Comparison of ENCODE assay signal across 24 cellular contexts in the genomic region with DNA sequence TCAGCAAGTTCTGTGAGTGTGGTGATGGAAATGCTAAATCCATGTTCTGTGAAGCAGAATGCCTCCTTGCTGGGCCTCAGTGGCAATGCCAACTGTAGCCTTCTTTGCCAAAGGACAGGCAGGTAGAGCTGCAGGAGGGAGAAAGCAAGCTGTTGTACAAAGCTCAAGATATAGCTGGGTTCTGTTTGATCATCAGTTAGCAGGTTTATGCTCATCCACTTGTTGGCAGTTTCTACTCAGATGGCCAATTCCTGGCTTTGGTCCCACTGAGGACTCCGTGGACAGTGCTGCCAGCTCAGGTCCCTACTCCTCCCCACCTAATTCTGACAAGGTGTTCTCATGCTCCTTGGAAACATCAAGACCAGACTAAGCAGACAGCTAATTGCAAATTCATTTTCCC.
DNase-seq lines count a peak whose midpoint lies in the region; FAIRE-seq lines count a peak whose summit lies in the region.
"Had no signal": no experiment of that assay in that cellular context is flagged by ENCODE, and none has a peak within 500 bp of the region (broad histone marks: within the 10 kb centered on the region; RNA-seq: fewer than 3 reads in every experiment).

No MANE protein-coding gene starts in this region.

- H3K27ac Mint-ChIP-seq in activated T-cell treated with anti-CD3 and anti-CD28 coated beads, Interleukin-2, amount 50 U/mL, for 24 hours: no peak overlapping the region
- H3K27ac Mint-ChIP-seq: CD14-positive monocyte; CD4-positive, alpha-beta memory T cell; CD4-positive, CD25-positive, alpha-beta regulatory T cell; CD8-positive, alpha-beta memory T cell had no signal

- H3K27me3 Mint-ChIP-seq in activated T-cell treated with anti-CD3 and anti-CD28 coated beads, Interleukin-2, amount 50 U/mL, for 24 hours: peaks cover 3% of the 10 kb centered on the region
- H3K27me3 Mint-ChIP-seq: CD4-positive, CD25-positive, alpha-beta regulatory T cell had no signal

- H3K4me3 Mint-ChIP-seq in activated T-cell treated with anti-CD3 and anti-CD28 coated beads, Interleukin-2, amount 50 U/mL, for 24 hours: no peak overlapping the region
- H3K4me3 Mint-ChIP-seq: CD14-positive monocyte; CD4-positive, alpha-beta memory T cell; CD8-positive, alpha-beta memory T cell had no signal

- DNase-seq in G401 (ENCODE audit: low spot score) (peak; percentile 91), HTR-8/SVneo (ENCODE audit: insufficient read length, low spot score) (no peak), cerebellum (ENCODE audit: low spot score) (peak; percentile 80), LoVo (ENCODE audit: low spot score) (no peak)
- DNase-seq in activated T-cell treated with anti-CD3 and anti-CD28 coated beads, Interleukin-2, amount 50 U/mL, for 24 hours: no peak
- DNase-seq: 8988T; ACHN; BE2C; CD4-positive, alpha-beta memory T cell; CD4-positive, CD25-positive, alpha-beta regulatory T cell; CD8-positive, alpha-beta memory T cell; COR-L47; DMS 273 treated with DMSO at 0.1 percent for 48 hours; DMS153; DMS53; DMS79; DND-41; EL; GF-D8 had no signal

- no peaks in the 10 kb centered on the region for H3K4me1 Mint-ChIP-seq in activated T-cell treated with anti-CD3 and anti-CD28 coated beads, Interleukin-2, amount 50 U/mL, for 24 hours (ENCODE audit: low read depth)
- H3K4me1 Mint-ChIP-seq: CD14-positive monocyte; CD4-positive, alpha-beta memory T cell; CD8-positive, alpha-beta memory T cell had no signal

- in situ Hi-C loops in G401 (cut with HindIII; ENCODE audit: low sequenced_read_pairs): no loop called here

- no peaks in the 10 kb centered on the region for H3K9me3 Mint-ChIP-seq in activated T-cell treated with anti-CD3 and anti-CD28 coated beads, Interleukin-2, amount 50 U/mL, for 24 hours
- H3K9me3 Mint-ChIP-seq: CD14-positive monocyte; CD4-positive, alpha-beta memory T cell; CD8-positive, alpha-beta memory T cell had no signal

- FAIRE-seq in HTR-8/SVneo (lab: Jason Lieb, UNC): peak; percentile 59
- FAIRE-seq: A204.1, G401.6, GM12891, GM19239 had no signal

- no peaks in the 10 kb centered on the region for H3K36me3 Mint-ChIP-seq in activated T-cell treated with anti-CD3 and anti-CD28 coated beads, Interleukin-2, amount 50 U/mL, for 24 hours (ENCODE audit: low read depth)
- H3K36me3 Mint-ChIP-seq: CD14-positive monocyte; CD4-positive, alpha-beta memory T cell; CD4-positive, CD25-positive, alpha-beta regulatory T cell; CD8-positive, alpha-beta memory T cell had no signal

Comparison
In these comparisons a context has a peak if more than half of its experiments do, and no peak if none do; other contexts are left out.
1. DNase-seq: peak in G401 (single experiment) and cerebellum (single experiment); none in HTR-8/SVneo (single experiment), activated T-cell treated with anti-CD3 and anti-CD28 coated beads, Interleukin-2, amount 50 U/mL, for 24 hours (single experiment) and LoVo (single experiment).